In genomic region chr2:143581134-143581533, GRCh38 we compare ENCODE assay signal across 22 cellular contexts.
DNase-seq lines count a peak whose midpoint lies in the region; ATAC-seq, FAIRE-seq and TF ChIP-seq lines count a peak whose summit lies in the region.
"Had no signal": no experiment of that assay in that cellular context is flagged by ENCODE, and none has a peak within 500 bp of the region (broad histone marks: within the 10 kb centered on the region; RNA-seq: fewer than 3 reads in every experiment).

No MANE protein-coding gene starts in this region.

- H3K56ac ChIP-seq in IMR-90 (ENCODE audit: extremely low read depth, insufficient read depth, low read length) = no peak overlapping the region

- no peak for TF ChIP-seq CTCF in IMR-90 (conservative IDR thresholded peaks at IDR 0.05; ENCODE audit: low read depth, low read length)

- H3K79me1 ChIP-seq in IMR-90 (ENCODE audit: low read depth in 1 of 2, low read length in 2 of 2) = no peaks in the 10 kb centered on the region

- no peak overlapping the region for H3K23ac ChIP-seq in IMR-90 (ENCODE audit: low read depth, low read length)

- no peak overlapping the region for H4K5ac ChIP-seq in IMR-90 (ENCODE audit: low read depth, low read length)

- CTCF ChIA-PET in IMR-90 (lab: Yijun Ruan, JAX) = no interaction called here

- no peaks in the 10 kb centered on the region for H3K36me3 ChIP-seq in IMR-90 (ENCODE audit: control insufficient read depth, insufficient read depth, low read length)
- H3K36me3 ChIP-seq in HAP-1 (replicated peaks) = no peaks in the 10 kb centered on the region
- H3K36me3 ChIP-seq: adrenal gland had no signal

- no peak overlapping the region for H2AK5ac ChIP-seq in IMR-90 (ENCODE audit: low read depth, low read length)

- DNase-seq in activated T-cell treated with anti-CD3 and anti-CD28 coated beads, Interleukin-2, amount 50 U/mL, for 4 hours = no peak
- DNase-seq in activated T-cell treated with anti-CD3 and anti-CD28 coated beads, Interleukin-2, amount 50 U/mL, for 24 hours = no peak
- no peak for DNase-seq in IMR-90
- no peak for DNase-seq in activated naive CD8-positive, alpha-beta T cell treated with anti-CD3 and anti-CD28 coated beads, Interleukin-2, amount 50 U/mL, for 24 hours
- DNase-seq in pons (ENCODE audit: low spot score) = peak; percentile 28
- no peak for DNase-seq in GM12892 (ENCODE audit: insufficient read length)
- DNase-seq in HAP-1 (ENCODE audit: low spot score in 2 of 2) = no peak
- DNase-seq: activated B cell treated with CpG ODN at 0.5 μM for 24 hours; adrenal gland; effector memory CD4-positive, alpha-beta T cell; HCEC 1CT; kidney; NCI-H1417 treated with DMSO at 0.1 percent for 48 hours; NCI-H526; stimulated activated CD8-positive, alpha-beta memory T cell treated with anti-CD3 and anti-CD28 coated beads, Interleukin-4, amount 100 ng/mL, for 48 hours; testis had no signal

- H3K4ac ChIP-seq in IMR-90 (ENCODE audit: low read depth, low read length) = no peak overlapping the region; the same call in 1 of the 2 replicates

- peak overlapping the region; percentile 59 for H2BK120ac ChIP-seq in IMR-90 (ENCODE audit: low read depth, low read length)

- no peak for FAIRE-seq in GM12892 (lab: Jason Lieb, UNC)
- FAIRE-seq: colon, kidney had no signal

- no peak overlapping the region for H2AFZ ChIP-seq in IMR-90 (replicated peaks; ENCODE audit: low read length, poor library complexity)

- no peak overlapping the region for H2BK5ac ChIP-seq in IMR-90 (ENCODE audit: low read depth, low read length, poor library complexity, severe bottlenecking)

- H3K27ac ChIP-seq in IMR-90 (ENCODE audit: insufficient read depth, low read length) = no peak overlapping the region
- H3K27ac ChIP-seq: adrenal gland, testis had no signal

- H3K4me1 ChIP-seq in IMR-90 (ENCODE audit: control insufficient read depth, insufficient read depth, low read length) = no peaks in the 10 kb centered on the region; the same call in 1 of the 2 replicates
- no peaks in the 10 kb centered on the region for H3K4me1 ChIP-seq in HAP-1
- H3K4me1 ChIP-seq: adrenal gland, testis had no signal

- intact Hi-C loops in IMR-90 (cut with micrococcal nuclease) = loop anchor here (5.0 to 10.0 kb wide), 3 partner anchors 354 to 751 kb away; a partner anchor contains a TSS

- H3K27me3 ChIP-seq in IMR-90 (ENCODE audit: control insufficient read depth, insufficient read depth, low read length) = no peaks in the 10 kb centered on the region
- no peaks in the 10 kb centered on the region for H3K27me3 ChIP-seq in HAP-1 (ENCODE audit: low read depth)
- H3K27me3 ChIP-seq: adrenal gland, testis had no signal

- no peaks in the 10 kb centered on the region for H3K27me3 Mint-ChIP-seq in activated T-cell treated with anti-CD3 and anti-CD28 coated beads, Interleukin-2, amount 50 U/mL, for 4 hours (ENCODE audit: low read depth)
- H3K27me3 Mint-ChIP-seq in activated T-cell treated with anti-CD3 and anti-CD28 coated beads, Interleukin-2, amount 50 U/mL, for 24 hours = no peaks in the 10 kb centered on the region
- no peaks in the 10 kb centered on the region for H3K27me3 Mint-ChIP-seq in activated naive CD8-positive, alpha-beta T cell treated with anti-CD3 and anti-CD28 coated beads, Interleukin-2, amount 50 U/mL, for 24 hours
- H3K27me3 Mint-ChIP-seq: activated B cell treated with CpG ODN at 0.5 μM for 24 hours had no signal

- H4K20me1 ChIP-seq in IMR-90 (ENCODE audit: insufficient read depth, low read length) = no peaks in the 10 kb centered on the region

- H3K4me3 ChIP-seq in IMR-90 (ENCODE audit: insufficient read depth, low read depth, low read length) = no peak overlapping the region
- no peak overlapping the region for H3K4me3 ChIP-seq in HAP-1
- H3K4me3 ChIP-seq: adrenal gland, lung, testis had no signal

- TF ChIP-seq POLR2A in IMR-90 (IDR thresholded peaks at IDR 0.05; ENCODE audit: low read depth, low read length) (no peak), GM12892 (IDR thresholded peaks at IDR 0.05; ENCODE audit: low read depth, low read length) (no peak)

- POLR2A ChIA-PET in IMR-90 (lab: Charles Lee; ENCODE audit: unreplicated experiment) = interaction anchor here (0.8 kb wide), 1 partner anchor 125 kb away, joined by 3 read pairs; no protein-coding TSS in a partner anchor

- ATAC-seq in activated T-cell treated with anti-CD3 and anti-CD28 coated beads, Interleukin-2, amount 50 U/mL, for 4 hours = peak; percentile 47 to 55
- ATAC-seq in IMR-90 (ENCODE audit: low read depth) (peak; percentile 21; the same call in 1 of the 2 replicates), HG02870 (IDR thresholded peaks at IDR 0.05; ENCODE audit: unreplicated experiment) (no peak)
- peak; percentile 36 for ATAC-seq in activated naive CD8-positive, alpha-beta T cell treated with anti-CD3 and anti-CD28 coated beads, Interleukin-2, amount 50 U/mL, for 24 hours
- ATAC-seq: esophagus mucosa, SK-N-SH treated with all-trans-retinoic acid at 6 μM for 48 hours had no signal

- peaks cover 48% of the 10 kb centered on the region for H3K36me3 Mint-ChIP-seq in activated T-cell treated with anti-CD3 and anti-CD28 coated beads, Interleukin-2, amount 50 U/mL, for 4 hours (ENCODE audit: insufficient read depth)
- H3K36me3 Mint-ChIP-seq in activated T-cell treated with anti-CD3 and anti-CD28 coated beads, Interleukin-2, amount 50 U/mL, for 24 hours (ENCODE audit: low read depth) = peaks cover 56% of the 10 kb centered on the region
- H3K36me3 Mint-ChIP-seq in activated naive CD8-positive, alpha-beta T cell treated with anti-CD3 and anti-CD28 coated beads, Interleukin-2, amount 50 U/mL, for 24 hours (ENCODE audit: low read depth) = peaks cover 32% of the 10 kb centered on the region

- H3K9ac ChIP-seq in IMR-90 (ENCODE audit: low read depth, low read length) = no peak overlapping the region

- TF ChIP-seq RAD21 in IMR-90 (IDR thresholded peaks at IDR 0.05; ENCODE audit: low read length) = no peak

- H3K9me3 ChIP-seq in IMR-90 (ENCODE audit: control insufficient read depth, insufficient read depth, low read length) = no peaks in the 10 kb centered on the region
- no peaks in the 10 kb centered on the region for H3K9me3 ChIP-seq in HAP-1
- H3K9me3 ChIP-seq: adrenal gland, testis had no signal

- H2AK9ac ChIP-seq in IMR-90 (replicated peaks; ENCODE audit: low read depth, low read length, poor library complexity) = no peak overlapping the region

- peak overlapping the region; percentile 91 for H2BK20ac ChIP-seq in IMR-90 (ENCODE audit: low read depth, low read length)

- H4K8ac ChIP-seq in IMR-90 (ENCODE audit: low read depth in 2 of 2, low read length in 2 of 2) = 0 out of 4 replicates have a peak overlapping the region, but pooled peaks of 1 of the 2 experiments have one; percentile 14

- peaks cover 3% of the 10 kb centered on the region for H3K9me3 Mint-ChIP-seq in activated T-cell treated with anti-CD3 and anti-CD28 coated beads, Interleukin-2, amount 50 U/mL, for 4 hours
- H3K9me3 Mint-ChIP-seq in activated T-cell treated with anti-CD3 and anti-CD28 coated beads, Interleukin-2, amount 50 U/mL, for 24 hours = peaks cover 4% of the 10 kb centered on the region
- H3K9me3 Mint-ChIP-seq in activated naive CD8-positive, alpha-beta T cell treated with anti-CD3 and anti-CD28 coated beads, Interleukin-2, amount 50 U/mL, for 24 hours = peaks cover 12% of the 10 kb centered on the region
- H3K9me3 Mint-ChIP-seq: activated T-helper 2 cell treated with anti-CD3 and anti-CD28 coated beads, Interferon-gamma antibody, Interleukin-2, Interleukin-4, amounts not matched to agents 10 μg/mL and 5 μg/mL and 100 μg/mL, durations not matched to agents 14 hours and 24 hours and 36 hours had no signal

- dilution Hi-C loops in IMR-90 (cut with HindIII; ENCODE audit: low sequenced_read_pairs, unreplicated experiment) = no loop called here

- in situ Hi-C loops in IMR-90 (cut with MboI; ENCODE audit: low sequenced_read_pairs) (no loop called here), HAP-1 (cut with MboI; ENCODE audit: low sequenced_read_pairs) (no loop called here)

- no peak overlapping the region; the same call in 1 of the 2 replicates for H3K14ac ChIP-seq in IMR-90 (replicated peaks; ENCODE audit: low read depth, low read length)

- no TSS peak for BruUV-seq in IMR-90 (replicated peaks; lab: Mats Ljungman, UMichigan)

- H3K4me3 Mint-ChIP-seq in activated T-cell treated with anti-CD3 and anti-CD28 coated beads, Interleukin-2, amount 50 U/mL, for 4 hours = no peak overlapping the region
- H3K4me3 Mint-ChIP-seq in activated T-cell treated with anti-CD3 and anti-CD28 coated beads, Interleukin-2, amount 50 U/mL, for 24 hours = no peak overlapping the region
- H3K4me3 Mint-ChIP-seq in activated naive CD8-positive, alpha-beta T cell treated with anti-CD3 and anti-CD28 coated beads, Interleukin-2, amount 50 U/mL, for 24 hours = no peak overlapping the region
- H3K4me3 Mint-ChIP-seq: activated B cell treated with CpG ODN at 0.5 μM for 24 hours had no signal

- 80% methylated on average over 1 of the region's 2 CpGs; no CpG with 5 or more reads in 1 of the 2 experiments for WGBS in IMR-90 (ENCODE audit: extremely low coverage in 2 of 2, insufficient read length in 1 of 2), 2 experiments

- H2BK15ac ChIP-seq in IMR-90 (ENCODE audit: low read depth, low read length) = no peak overlapping the region

- H4K91ac ChIP-seq in IMR-90 (ENCODE audit: insufficient read depth, low read depth, low read length) = no peak overlapping the region; the same call in 1 of the 2 replicates

- no peak overlapping the region for H3K27ac Mint-ChIP-seq in activated T-cell treated with anti-CD3 and anti-CD28 coated beads, Interleukin-2, amount 50 U/mL, for 24 hours
- no peak overlapping the region for H3K27ac Mint-ChIP-seq in activated naive CD8-positive, alpha-beta T cell treated with anti-CD3 and anti-CD28 coated beads, Interleukin-2, amount 50 U/mL, for 24 hours
- H3K27ac Mint-ChIP-seq: activated B cell treated with CpG ODN at 0.5 μM for 24 hours; activated T-helper 2 cell treated with anti-CD3 and anti-CD28 coated beads, Interferon-gamma antibody, Interleukin-2, Interleukin-4, amounts not matched to agents 10 μg/mL and 5 μg/mL and 100 μg/mL, durations not matched to agents 14 hours and 24 hours and 36 hours had no signal

- H3K4me2 ChIP-seq in IMR-90 (ENCODE audit: low read depth, low read length) = no peak overlapping the region

- no peak overlapping the region for H3K18ac ChIP-seq in IMR-90 (ENCODE audit: low read depth, low read length)

- peaks cover 5% of the 10 kb centered on the region; the same call in 1 of the 2 replicates for H3K9me1 ChIP-seq in IMR-90 (ENCODE audit: insufficient read depth, low read length)

- H3K4me1 Mint-ChIP-seq in activated T-cell treated with anti-CD3 and anti-CD28 coated beads, Interleukin-2, amount 50 U/mL, for 4 hours (ENCODE audit: low read depth) = peaks cover 22% of the 10 kb centered on the region
- H3K4me1 Mint-ChIP-seq in activated T-cell treated with anti-CD3 and anti-CD28 coated beads, Interleukin-2, amount 50 U/mL, for 24 hours (ENCODE audit: low read depth) = peaks cover 44% of the 10 kb centered on the region
- H3K4me1 Mint-ChIP-seq in activated naive CD8-positive, alpha-beta T cell treated with anti-CD3 and anti-CD28 coated beads, Interleukin-2, amount 50 U/mL, for 24 hours = peaks cover 5% of the 10 kb centered on the region
- H3K4me1 Mint-ChIP-seq: activated B cell treated with CpG ODN at 0.5 μM for 24 hours had no signal

TF ChIP-seq in IMR-90, 13 proteins besides CTCF, POLR2A, EP300 and RAD21 (continues in another document):
- TF ChIP-seq RFX5 (IDR thresholded peaks at IDR 0.05; ENCODE audit: low read depth, low read length) = no peak
- no peak for TF ChIP-seq SMC3 (IDR thresholded peaks at IDR 0.05; ENCODE audit: low read depth, low read length)
- no peak for TF ChIP-seq BHLHE40 (IDR thresholded peaks at IDR 0.05; ENCODE audit: low read depth, low read length)
